11 cellular contexts compared by ENCODE assay signal in genomic region chr12:67484788-67485480, GRCh38.
DNase-seq lines count a peak whose midpoint lies in the region; ATAC-seq, FAIRE-seq and TF ChIP-seq lines count a peak whose summit lies in the region.
"Had no signal": no experiment of that assay in that cellular context is flagged by ENCODE, and none has a peak within 500 bp of the region (broad histone marks: within the 10 kb centered on the region; RNA-seq: fewer than 3 reads in every experiment).

No MANE protein-coding gene starts in this region.

- DNase-seq in Calu3, result no peak
- DNase-seq in GM18507 (ENCODE audit: extremely low spot score, insufficient read length, low read depth), result no peak
- DNase-seq in OCI-LY7 (ENCODE audit: low spot score), result peak; percentile 28
- no peak for DNase-seq in activated CD8-positive, alpha-beta memory T cell treated with anti-CD3 and anti-CD28 coated beads for 24 hours
- DNase-seq in occipital lobe (lab: John Stamatoyannopoulos, UW), result no peak
- no peak for DNase-seq in sciatic nerve (ENCODE audit: low spot score)
- DNase-seq: DMS 273 treated with DMSO at 0.1 percent for 48 hours, NCI-H1694 treated with DMSO at 0.1 percent for 48 hours had no signal

- H3K4me3 Mint-ChIP-seq in Calu3 (ENCODE audit: low read depth, unreplicated experiment), result no peak overlapping the region

- H4K20me1 ChIP-seq in OCI-LY7 (ENCODE audit: insufficient read depth, low read length), result no peaks in the 10 kb centered on the region

- intact Hi-C loops in Calu3 (cut with micrococcal nuclease; ENCODE audit: unreplicated experiment), result loop anchor here (5.0 kb wide), 1 partner anchor 107 kb away; no protein-coding TSS in a partner anchor
- intact Hi-C loops in OCI-LY7 (cut with micrococcal nuclease; ENCODE audit: unreplicated experiment), result no loop called here
- intact Hi-C loops in sciatic nerve (cut with DNase I), result no loop called here

- H3K9me2 ChIP-seq in OCI-LY7 (ENCODE audit: insufficient read depth, low read length), result no peaks in the 10 kb centered on the region

- no peak overlapping the region for H3K4me3 ChIP-seq in OCI-LY7 (ENCODE audit: low read depth, low read length, poor library complexity, severe bottlenecking)
- no peak overlapping the region for H3K4me3 ChIP-seq in esophagus (ENCODE audit: low read depth in 1 of 2, low read length in 2 of 2)

- POLR2A ChIA-PET in OCI-LY7 (lab: Charles Lee), result interaction anchor here (0.6 kb wide), 1 partner anchor 51 kb away, joined by 3 read pairs; no protein-coding TSS in a partner anchor

- TF ChIP-seq CTCF in Calu3 (IDR thresholded peaks at IDR 0.05; ENCODE audit: unreplicated experiment) (no peak), OCI-LY7 (conservative IDR thresholded peaks at IDR 0.05; ENCODE audit: low read length) (no peak)

- no TSS peak for BruUV-seq in Calu3 (replicated peaks; lab: Mats Ljungman, UMichigan)
- BruUV-seq in OCI-LY7 (replicated peaks; lab: Mats Ljungman, UMichigan), result no TSS peak

- H3K27me3 ChIP-seq in esophagus (ENCODE audit: control insufficient read depth in 1 of 2, insufficient read depth in 2 of 2, low read length in 2 of 2), result no peaks in the 10 kb centered on the region

- H3K27ac ChIP-seq in OCI-LY7 (ENCODE audit: low read depth, low read length, poor library complexity, severe bottlenecking) (no peak overlapping the region), esophagus (ENCODE audit: low read depth in 2 of 2, low read length in 1 of 2) (peak overlapping the region; percentile 78 to 93)
- H3K27ac ChIP-seq: neutrophil had no signal

- peaks cover 21% of the 10 kb centered on the region; the same call in 1 of the 2 replicates for H3K9me3 ChIP-seq in OCI-LY7 (ENCODE audit: low read length)
- H3K9me3 ChIP-seq in esophagus (ENCODE audit: control insufficient read depth in 2 of 2, insufficient read depth in 1 of 2, low read depth in 1 of 2, low read length in 1 of 2), result peaks cover 4 to 7% of the 10 kb centered on the region in 2 donors

- H3K36me3 ChIP-seq in OCI-LY7 (ENCODE audit: insufficient read depth, low read length) (no peaks in the 10 kb centered on the region), esophagus (ENCODE audit: control insufficient read depth in 2 of 2, insufficient read depth in 2 of 2, low read length in 1 of 2) (no peaks in the 10 kb centered on the region)
- H3K36me3 ChIP-seq: neutrophil had no signal

- WGBS in esophagus, 2 donors, result 42 to 66% methylated on average over 4 of the region's 4 CpGs

- CTCF ChIA-PET in Calu3 (lab: Charles Lee) (interaction anchor here (1.2 kb wide), 1 partner anchor 11 kb away, joined by 7 read pairs; no protein-coding TSS in a partner anchor), OCI-LY7 (lab: Charles Lee; ENCODE audit: unreplicated experiment) (no interaction called here)

- no peaks in the 10 kb centered on the region for H3K36me3 Mint-ChIP-seq in Calu3 (ENCODE audit: insufficient read depth, unreplicated experiment)

- H3K4me1 Mint-ChIP-seq in Calu3 (ENCODE audit: low read depth, unreplicated experiment), result peaks cover 36% of the 10 kb centered on the region

- no peak overlapping the region for H2AFZ ChIP-seq in OCI-LY7 (ENCODE audit: low read length)

- no peaks in the 10 kb centered on the region for H3K27me3 Mint-ChIP-seq in Calu3 (ENCODE audit: unreplicated experiment)

- peak overlapping the region; percentile 2 for H3K27ac Mint-ChIP-seq in Calu3 (ENCODE audit: unreplicated experiment)

- FAIRE-seq in GM18507 (lab: Jason Lieb, UNC), result peak; percentile 59

- H3K9me3 Mint-ChIP-seq in Calu3 (ENCODE audit: low read depth, unreplicated experiment), result peaks cover 6% of the 10 kb centered on the region

- H3K79me2 ChIP-seq in OCI-LY7 (ENCODE audit: insufficient read depth, low read depth, low read length), result no peaks in the 10 kb centered on the region

- no peak overlapping the region for H3K4me2 ChIP-seq in OCI-LY7 (ENCODE audit: low read length)

- no peak for ATAC-seq in sciatic nerve
- no peak for ATAC-seq in HG02981 (IDR thresholded peaks at IDR 0.05; ENCODE audit: unreplicated experiment)

- H3K4me1 ChIP-seq in OCI-LY7 (ENCODE audit: insufficient read depth, low read length, poor library complexity, severe bottlenecking) (peaks cover 15% of the 10 kb centered on the region), esophagus (ENCODE audit: control insufficient read depth in 2 of 2, insufficient read depth in 2 of 2, low read length in 1 of 2) (peaks cover 2 to 9% of the 10 kb centered on the region in 2 donors)
